ENCODE assay signal across 14 cellular contexts in genomic region chr1:59128784-59129227, GRCh38.
DNase-seq lines count a peak whose midpoint lies in the region; ATAC-seq and TF ChIP-seq lines count a peak whose summit lies in the region.
"Had no signal": no experiment of that assay in that cellular context is flagged by ENCODE, and none has a peak within 500 bp of the region (broad histone marks: within the 10 kb centered on the region; RNA-seq: fewer than 3 reads in every experiment).

No MANE protein-coding gene starts in this region.

- peak overlapping the region; percentile 21; the same call in 1 of the 2 replicates for H3K56ac ChIP-seq in IMR-90 (ENCODE audit: extremely low read depth, insufficient read depth, low read length)

- WGBS in IMR-90 (ENCODE audit: extremely low coverage in 2 of 2, insufficient read length in 1 of 2), 2 experiments = 100% methylated on average over 3 of the region's 4 CpGs; no CpG with 5 or more reads in 1 of the 2 experiments

- H4K5ac ChIP-seq in IMR-90 (ENCODE audit: low read depth, low read length) = peak overlapping the region; percentile 24; the same call in 1 of the 2 replicates

- H3K4me3 Mint-ChIP-seq in chondrocyte (ENCODE audit: unreplicated experiment) = no peak overlapping the region
- H3K4me3 Mint-ChIP-seq: activated naive CD8-positive, alpha-beta T cell treated with anti-CD3 and anti-CD28 coated beads for 36 hours had no signal

- H3K79me1 ChIP-seq in IMR-90 (ENCODE audit: low read depth in 1 of 2, low read length in 2 of 2) = no peaks in the 10 kb centered on the region

- TF ChIP-seq CTCF in IMR-90 (conservative IDR thresholded peaks at IDR 0.05; ENCODE audit: low read depth, low read length) (no peak), chondrocyte (IDR thresholded peaks at IDR 0.05) (no peak)

- H3K14ac ChIP-seq in IMR-90 (replicated peaks; ENCODE audit: low read depth, low read length) = peak overlapping the region; percentile 85

- H3K9me1 ChIP-seq in IMR-90 (ENCODE audit: insufficient read depth, low read length) = peaks cover 11% of the 10 kb centered on the region

- peaks cover 50% of the 10 kb centered on the region for H3K4me1 Mint-ChIP-seq in chondrocyte (ENCODE audit: low read depth)

- peak overlapping the region; percentile 92 for H2BK20ac ChIP-seq in IMR-90 (ENCODE audit: low read depth, low read length)

- peak; percentile 83 for DNase-seq in AG08395 (ENCODE audit: low spot score)
- peak; percentile 44 for DNase-seq in IMR-90
- no peak for DNase-seq in chondrocyte (ENCODE audit: low spot score)
- peak; percentile 50 for DNase-seq in left kidney (ENCODE audit: low read depth, low spot score)
- DNase-seq in H4 (ENCODE audit: low spot score) = no peak
- no peak for DNase-seq in OCI-M1 (lab: John Stamatoyannopoulos, UW)
- no peak for DNase-seq in stimulated activated CD4-positive, alpha-beta T cell treated with anti-CD3 and anti-CD28 coated beads, Interleukin-4, amount 100 ng/mL, for 24 hours
- DNase-seq: activated naive CD8-positive, alpha-beta T cell treated with anti-CD3 and anti-CD28 coated beads for 36 hours; BE2C; DND-41; effector CD8-positive, alpha-beta T cell; MM.1S had no signal

- no peaks in the 10 kb centered on the region for H3K27me3 ChIP-seq in IMR-90 (ENCODE audit: control insufficient read depth, insufficient read depth, low read length)
- H3K27me3 ChIP-seq: BE2C, tibial nerve had no signal

- peak overlapping the region; percentile 70 for H2AFZ ChIP-seq in IMR-90 (replicated peaks; ENCODE audit: low read length, poor library complexity)

- TF ChIP-seq RAD21 in IMR-90 (IDR thresholded peaks at IDR 0.05; ENCODE audit: low read length) = no peak

- POLR2A ChIA-PET in IMR-90 (lab: Charles Lee; ENCODE audit: unreplicated experiment) = no interaction called here

- no peak overlapping the region for H3K4me3 ChIP-seq in IMR-90 (ENCODE audit: insufficient read depth, low read depth, low read length)
- H3K4me3 ChIP-seq: tibial nerve had no signal

- peak overlapping the region; percentile 59 for H2AK9ac ChIP-seq in IMR-90 (replicated peaks; ENCODE audit: low read depth, low read length, poor library complexity)

- peak overlapping the region; percentile 94 for H3K4ac ChIP-seq in IMR-90 (ENCODE audit: low read depth, low read length)

- dilution Hi-C loops in IMR-90 (cut with HindIII; ENCODE audit: low sequenced_read_pairs, unreplicated experiment) = no loop called here

- intact Hi-C loops in IMR-90 (cut with micrococcal nuclease) = no loop called here

- no peaks in the 10 kb centered on the region for H3K36me3 ChIP-seq in IMR-90 (ENCODE audit: control insufficient read depth, insufficient read depth, low read length)
- H3K36me3 ChIP-seq: BE2C, tibial nerve had no signal

- ATAC-seq in IMR-90 (ENCODE audit: low read depth) (peak; percentile 50), HG03196 (IDR thresholded peaks at IDR 0.05; ENCODE audit: unreplicated experiment) (no peak)

- H3K23ac ChIP-seq in IMR-90 (ENCODE audit: low read depth, low read length) = peak overlapping the region; percentile 79

- no peaks in the 10 kb centered on the region for H4K20me1 ChIP-seq in IMR-90 (ENCODE audit: insufficient read depth, low read length)

- in situ Hi-C loops in IMR-90 (cut with MboI; ENCODE audit: low sequenced_read_pairs) = no loop called here

- H3K27me3 Mint-ChIP-seq in chondrocyte (ENCODE audit: low read depth) = no peaks in the 10 kb centered on the region

- H3K9ac ChIP-seq in IMR-90 (ENCODE audit: low read depth, low read length) = no peak overlapping the region

- peaks cover 9% of the 10 kb centered on the region for H3K4me1 ChIP-seq in IMR-90 (ENCODE audit: control insufficient read depth, insufficient read depth, low read length)
- H3K4me1 ChIP-seq: BE2C, tibial nerve had no signal

- peak overlapping the region; percentile 12; the same call in 1 of the 2 replicates for H3K4me2 ChIP-seq in IMR-90 (ENCODE audit: low read depth, low read length)

- BruUV-seq in IMR-90 (replicated peaks; lab: Mats Ljungman, UMichigan) = no TSS peak

- TF ChIP-seq POLR2A in IMR-90 (IDR thresholded peaks at IDR 0.05; ENCODE audit: low read depth, low read length) = no peak

- no peaks in the 10 kb centered on the region for H3K36me3 Mint-ChIP-seq in chondrocyte (ENCODE audit: low read depth)
- H3K36me3 Mint-ChIP-seq: activated naive CD8-positive, alpha-beta T cell treated with anti-CD3 and anti-CD28 coated beads for 36 hours had no signal

- no peaks in the 10 kb centered on the region for H3K9me3 ChIP-seq in IMR-90 (ENCODE audit: control insufficient read depth, insufficient read depth, low read length)
- H3K9me3 ChIP-seq: BE2C, tibial nerve had no signal

- H2BK5ac ChIP-seq in IMR-90 (ENCODE audit: low read depth, low read length, poor library complexity, severe bottlenecking) = peak overlapping the region; percentile 76

- peak overlapping the region; percentile 55; the same call in 2 of the 3 replicates for H2BK15ac ChIP-seq in IMR-90 (ENCODE audit: low read depth, low read length)

- peak overlapping the region; percentile 42 for H3K27ac ChIP-seq in IMR-90 (ENCODE audit: insufficient read depth, low read length)
- H3K27ac ChIP-seq: tibial nerve had no signal

- CTCF ChIA-PET in IMR-90 (lab: Yijun Ruan, JAX) = no interaction called here

- peak overlapping the region; percentile 48 to 81; a peak in 3 of 4 replicates for H4K8ac ChIP-seq in IMR-90 (ENCODE audit: low read depth in 2 of 2, low read length in 2 of 2)

- H4K91ac ChIP-seq in IMR-90 (ENCODE audit: insufficient read depth, low read depth, low read length) = peak overlapping the region; percentile 80

- peak overlapping the region; percentile 93 for H2BK120ac ChIP-seq in IMR-90 (ENCODE audit: low read depth, low read length)

- peak overlapping the region; percentile 39 for H3K27ac Mint-ChIP-seq in chondrocyte (ENCODE audit: unreplicated experiment)
- H3K27ac Mint-ChIP-seq: activated naive CD8-positive, alpha-beta T cell treated with anti-CD3 and anti-CD28 coated beads for 36 hours had no signal

- peak overlapping the region; percentile 13 for H3K18ac ChIP-seq in IMR-90 (ENCODE audit: low read depth, low read length)

- H2AK5ac ChIP-seq in IMR-90 (ENCODE audit: low read depth, low read length) = peak overlapping the region; percentile 69

- peaks cover 4% of the 10 kb centered on the region for H3K9me3 Mint-ChIP-seq in chondrocyte (ENCODE audit: low read depth)

TF ChIP-seq in IMR-90, 13 proteins besides CTCF, POLR2A, EP300 and RAD21:
- TF ChIP-seq MXI1 (IDR thresholded peaks at IDR 0.05; ENCODE audit: borderline replicate concordance, low read depth, low read length) (no peak), NFE2L2 (IDR thresholded peaks at IDR 0.05; ENCODE audit: low read depth, low read length) (no peak), FOS (IDR thresholded peaks at IDR 0.05; ENCODE audit: low read depth, low read length) (no peak), MAZ (IDR thresholded peaks at IDR 0.05; ENCODE audit: borderline replicate concordance, low read depth, low read length) (no peak), MAFK (IDR thresholded peaks at IDR 0.05; ENCODE audit: low read depth, low read length) (no peak), SMC3 (IDR thresholded peaks at IDR 0.05; ENCODE audit: low read depth, low read length) (no peak), CEBPB (IDR thresholded peaks at IDR 0.05; ENCODE audit: low read depth, low read length) (no peak), RFX5 (IDR thresholded peaks at IDR 0.05; ENCODE audit: low read depth, low read length) (no peak), RCOR1 (IDR thresholded peaks at IDR 0.05; ENCODE audit: insufficient replicate concordance, low read length) (no peak), ELK1 (IDR thresholded peaks at IDR 0.05; ENCODE audit: borderline replicate concordance, low read depth, low read length) (no peak), BHLHE40 (IDR thresholded peaks at IDR 0.05; ENCODE audit: low read depth, low read length) (no peak), USF2 (IDR thresholded peaks at IDR 0.05; ENCODE audit: low read depth, low read length) (no peak)

Comparison
In these comparisons a context has a peak if more than half of its experiments do, and no peak if none do; other contexts are left out.
1. DNase-seq: peak in AG08395 (single experiment), IMR-90 (single experiment) and left kidney (single experiment); none in chondrocyte (single experiment), H4 (single experiment), OCI-M1 (single experiment) and stimulated activated CD4-positive, alpha-beta T cell treated with anti-CD3 and anti-CD28 coated beads, Interleukin-4, amount 100 ng/mL, for 24 hours (single experiment).